Comparison of ENCODE assay signal across 8 cellular contexts in genomic region chr14:61562321-61563161, GRCh38.
A peak's percentile ranks its signal among the peaks of the same experiment; 100 is the strongest.
DNase-seq lines count a peak whose midpoint lies in the region; ATAC-seq, FAIRE-seq and TF ChIP-seq lines count a peak whose summit lies in the region.

No MANE protein-coding gene starts in this region.

- H3K9me3 ChIP-seq in Panc1 (ENCODE audit: control insufficient read depth, insufficient read depth, low read depth, low read length): no peaks in the 10 kb centered on the region

- H3K4me3 ChIP-seq in Panc1 (ENCODE audit: low read depth in 2 of 2, low read length in 2 of 2): no peak overlapping the region

- ATAC-seq in Panc1 (peak; percentile 54), HG03457 (IDR thresholded peaks at IDR 0.05; ENCODE audit: unreplicated experiment) (no peak), GM21381 (IDR thresholded peaks at IDR 0.05; ENCODE audit: unreplicated experiment) (no peak)
- no peak for ATAC-seq in central memory CD8-positive, alpha-beta T cell (replicated peaks; ENCODE audit: extremely low read depth, poor library complexity, severe bottlenecking)

- TF ChIP-seq POLR2A in H54 (IDR thresholded peaks at IDR 0.05; ENCODE audit: low read depth, low read length): no peak

- CTCF ChIA-PET in Panc1 (lab: Charles Lee): no interaction called here

- peaks cover 6% of the 10 kb centered on the region for H3K4me1 Mint-ChIP-seq in central memory CD8-positive, alpha-beta T cell
- peaks cover 68% of the 10 kb centered on the region for H3K4me1 Mint-ChIP-seq in nephron

- no peaks in the 10 kb centered on the region for H3K36me3 ChIP-seq in Panc1 (ENCODE audit: control insufficient read depth, insufficient read depth, low read length)

- POLR2A ChIA-PET in Panc1 (lab: Charles Lee): interaction anchor here (0.5 kb wide), 1 partner anchor 237 kb away, joined by 10 read pairs; no protein-coding TSS in a partner anchor

- in situ Hi-C loops in Panc1 (cut with HindIII; ENCODE audit: low pct_unique_long_range_greater_than_20kb, low sequenced_read_pairs): no loop called here

- peak; percentile 91 for FAIRE-seq in H54 (lab: Jason Lieb, UNC)

- H3K27ac ChIP-seq in Panc1 (ENCODE audit: low read length): peak overlapping the region; percentile 53

- no peak for TF ChIP-seq CTCF in Panc1 (IDR thresholded peaks at IDR 0.05)
- no peak for TF ChIP-seq CTCF in nephron (IDR thresholded peaks at IDR 0.05; ENCODE audit: unreplicated experiment in 3 of 3)

- H3K36me3 Mint-ChIP-seq in central memory CD8-positive, alpha-beta T cell (ENCODE audit: insufficient read depth): peaks cover 9% of the 10 kb centered on the region
- no peaks in the 10 kb centered on the region for H3K36me3 Mint-ChIP-seq in nephron (ENCODE audit: low read depth)

- no peak overlapping the region for H3K4me3 Mint-ChIP-seq in central memory CD8-positive, alpha-beta T cell
- no peak overlapping the region for H3K4me3 Mint-ChIP-seq in nephron

- H3K27ac Mint-ChIP-seq in central memory CD8-positive, alpha-beta T cell (ENCODE audit: low read depth): peak overlapping the region; percentile 22
- peak overlapping the region; percentile 90 to 93 (median 90) for H3K27ac Mint-ChIP-seq in nephron

- H3K27me3 ChIP-seq in Panc1 (ENCODE audit: control insufficient read depth, insufficient read depth, low read length): no peaks in the 10 kb centered on the region

- DNase-seq in H54 (ENCODE audit: insufficient read length, low spot score): peak; percentile 77
- no peak for DNase-seq in Panc1 (ENCODE audit: low read depth, low spot score)
- no peak for DNase-seq in central memory CD8-positive, alpha-beta T cell (ENCODE audit: low spot score in 2 of 2)
- DNase-seq in Ammon's horn (ENCODE audit: low spot score): no peak
- DNase-seq in middle frontal gyrus (ENCODE audit: extremely low spot score, low spot score): no peak

- intact Hi-C loops in Panc1 (cut with micrococcal nuclease; ENCODE audit: unreplicated experiment): no loop called here

- BruUV-seq in Panc1 (replicated peaks; lab: Mats Ljungman, UMichigan): no TSS peak

- no peaks in the 10 kb centered on the region for H3K9me3 Mint-ChIP-seq in central memory CD8-positive, alpha-beta T cell
- no peaks in the 10 kb centered on the region for H3K9me3 Mint-ChIP-seq in nephron

- H3K4me1 ChIP-seq in Panc1 (ENCODE audit: control insufficient read depth, insufficient read depth, low read length): peaks cover 20% of the 10 kb centered on the region

- H3K27me3 Mint-ChIP-seq in central memory CD8-positive, alpha-beta T cell: no peaks in the 10 kb centered on the region
- peaks cover 4% of the 10 kb centered on the region for H3K27me3 Mint-ChIP-seq in nephron (ENCODE audit: low read depth)
